Comparison of ENCODE assay signal across 23 cellular contexts in genomic region chr19:49393871-49394270, GRCh38. TPM values are rescaled to one million over a fixed set of nuclear protein-coding genes. Genes with fewer than 3 reads are reported as not detected.
"Had no signal": no experiment of that assay in that cellular context is flagged by ENCODE, and none has a peak within 500 bp of the region (broad histone marks: within the 10 kb centered on the region; RNA-seq: fewer than 3 reads in every experiment).

No MANE protein-coding gene starts in this region.

- H3K27ac ChIP-seq: ascending aorta, body of pancreas, KMS-11, PC-9 had no signal

- ATAC-seq: activated CD8-positive, alpha-beta T cell treated with anti-CD3 and anti-CD28 coated beads for 36 hours; activated naive CD8-positive, alpha-beta T cell treated with anti-CD3 and anti-CD28 coated beads, Interleukin-2, amount 50 U/mL, for 24 hours; body of pancreas; T-helper 17 cell had no signal

- H3K36me3 ChIP-seq: ascending aorta had no signal

- H3K27me3 ChIP-seq: ascending aorta, body of pancreas had no signal

- H3K4me1 ChIP-seq: ascending aorta had no signal

- H3K9ac ChIP-seq: KMS-11 had no signal

- H3K9me3 ChIP-seq: ascending aorta, body of pancreas had no signal

- FAIRE-seq: bronchial epithelial cell had no signal

- H3K4me3 ChIP-seq: ascending aorta, body of pancreas, PC-9 had no signal

- DNase-seq: activated CD4-positive, CD25-positive, alpha-beta regulatory T cell; activated CD8-positive, alpha-beta memory T cell treated with anti-CD3 and anti-CD28 coated beads, Interleukin-2, amount 50 U/mL, for 48 hours; activated CD8-positive, alpha-beta T cell treated with anti-CD3 and anti-CD28 coated beads for 36 hours; activated effector memory CD4-positive, alpha-beta T cell treated with Interleukin-2 at 50 U/mL for 16 hours; activated naive CD4-positive, alpha-beta T cell; activated naive CD8-positive, alpha-beta T cell treated with anti-CD3 and anti-CD28 coated beads, Interleukin-2, amount 50 U/mL, for 24 hours; activated T-cell treated with anti-CD3 and anti-CD28 coated beads, Interleukin-2, amount 50 U/mL, for 1 hour; amniotic stem cell; body of pancreas; central memory CD4-positive, alpha-beta T cell; MV-4-11; NCI-H1092 treated with DMSO at 0.1 percent for 48 hours; NCI-H1417 treated with DMSO at 0.1 percent for 48 hours; NCI-H1694; NCI-H2081; PC-9; T-helper 17 cell; T-helper 9 cell had no signal

- H2AFZ ChIP-seq: PC-9 had no signal

- H3K4me2 ChIP-seq: KMS-11, PC-9 had no signal

RNA-seq across cellular contexts. Expression of gene KASH5, which starts 5.8 kb away (rescaled TPM):
- total RNA-seq: ascending aorta, bronchial epithelial cell, MCF 10A, SK-MEL-5 had no signal

RNA-seq across cellular contexts. Expression of gene PTH2, which starts 29.4 kb away (rescaled TPM):
- total RNA-seq: activated CD8-positive, alpha-beta T cell treated with anti-CD3 and anti-CD28 coated beads for 36 hours; ascending aorta; body of pancreas; bronchial epithelial cell; MCF 10A; PC-9; SK-MEL-5; T-helper 17 cell had no signal

RNA-seq across cellular contexts. Expression of gene DKKL1, which starts 30.2 kb away (rescaled TPM):
- total RNA-seq: activated CD8-positive, alpha-beta T cell treated with anti-CD3 and anti-CD28 coated beads for 36 hours; ascending aorta; body of pancreas; bronchial epithelial cell; MCF 10A; PC-9; T-helper 17 cell had no signal

RNA-seq across cellular contexts. Expression of gene GFY, which starts 31.3 kb away (rescaled TPM):
- total RNA-seq: activated CD8-positive, alpha-beta T cell treated with anti-CD3 and anti-CD28 coated beads for 36 hours; ascending aorta; body of pancreas; bronchial epithelial cell; MCF 10A; PC-9; SK-MEL-5; T-helper 17 cell had no signal

RNA-seq across cellular contexts. Expression of gene TEAD2, which starts 31.7 kb away (rescaled TPM):
- total RNA-seq: activated CD8-positive, alpha-beta T cell treated with anti-CD3 and anti-CD28 coated beads for 36 hours had no signal
